In genomic region chr7:102006695-102007094, GRCh38 we compare ENCODE assay signal across 16 cellular contexts.
DNase-seq lines count a peak whose midpoint lies in the region; ATAC-seq, FAIRE-seq and TF ChIP-seq lines count a peak whose summit lies in the region.
"Had no signal": no experiment of that assay in that cellular context is flagged by ENCODE, and none has a peak within 500 bp of the region (broad histone marks: within the 10 kb centered on the region; RNA-seq: fewer than 3 reads in every experiment).

No MANE protein-coding gene starts in this region.

- no peaks in the 10 kb centered on the region for H3K9me3 Mint-ChIP-seq in neural progenitor cell
- H3K9me3 Mint-ChIP-seq: CD8-positive, alpha-beta T cell; IgD-negative memory B cell had no signal

- POLR2A ChIA-PET in K562 (lab: Yijun Ruan, JAX), result no interaction called here

- H3K9me1 ChIP-seq in K562 (ENCODE audit: control insufficient read depth, insufficient read depth, low read length), result no peaks in the 10 kb centered on the region

- in situ Hi-C loops in K562 (cut with MboI), result no loop called here

- peak overlapping the region; percentile 37 for H3K27ac Mint-ChIP-seq in neural progenitor cell
- H3K27ac Mint-ChIP-seq: B cell; CD8-positive, alpha-beta T cell; IgD-negative memory B cell had no signal

- no peak overlapping the region for H3K9ac ChIP-seq in DND-41 (ENCODE audit: low read depth, low read length)
- H3K9ac ChIP-seq in K562 (ENCODE audit: insufficient read depth in 1 of 2, low read depth in 2 of 2, low read length in 2 of 2), result no peak overlapping the region; a peak in 1 of 4 replicates
- no peak overlapping the region for H3K9ac ChIP-seq in neural progenitor cell
- H3K9ac ChIP-seq: GM23248 had no signal

- CTCF ChIA-PET in K562 (lab: Yijun Ruan, JAX; ENCODE audit: low intra/inter-chr PET ratio), result no interaction called here

- TF ChIP-seq CTCF in DND-41 (IDR thresholded peaks at IDR 0.05; ENCODE audit: borderline replicate concordance, extremely low read depth, low read length, poor library complexity, severe bottlenecking), result no peak
- TF ChIP-seq CTCF in K562 (IDR thresholded peaks at IDR 0.05 in 2 of 3, conservative IDR thresholded peaks at IDR 0.05 in 1 of 3; ENCODE audit: insufficient read depth in 2 of 3, low read depth in 1 of 3, low read length in 3 of 3), result no peak
- no peak for TF ChIP-seq CTCF in neural progenitor cell (IDR thresholded peaks at IDR 0.05)

- BruUV-seq in K562 (replicated peaks; lab: Mats Ljungman, UMichigan), result no TSS peak

- H3K79me2 ChIP-seq in DND-41 (ENCODE audit: insufficient read depth, low read length) (peaks cover 88% of the 10 kb centered on the region), K562 (ENCODE audit: control insufficient read depth, insufficient read depth, low read length) (peaks cover 11% of the 10 kb centered on the region; the same call in 2 of the 3 replicates), neural progenitor cell (ENCODE audit: low read depth) (peaks cover 28% of the 10 kb centered on the region)

- peak overlapping the region; percentile 30 for H3K4me3 Mint-ChIP-seq in neural progenitor cell
- H3K4me3 Mint-ChIP-seq: B cell; CD14-positive monocyte; CD8-positive, alpha-beta T cell; IgD-negative memory B cell had no signal

- H3K27me3 ChIP-seq in DND-41 (ENCODE audit: insufficient read depth, low read length, poor library complexity) (no peaks in the 10 kb centered on the region), K562 (ENCODE audit: control insufficient read depth in 2 of 2, insufficient read depth in 2 of 2, low read length in 2 of 2) (no peaks in the 10 kb centered on the region), neural progenitor cell (no peaks in the 10 kb centered on the region)

- H3K27ac ChIP-seq in DND-41 (ENCODE audit: low read length) (peak overlapping the region; percentile 59), K562 (ENCODE audit: extremely low read depth, low read depth, low read length) (no peak overlapping the region), neural progenitor cell (no peak overlapping the region)
- H3K27ac ChIP-seq: GM23248 had no signal

- H3K36me3 Mint-ChIP-seq in neural progenitor cell, result peaks cover 3% of the 10 kb centered on the region

- no peak for TF ChIP-seq RAD21 in K562 (CRISPR knock-in tag; conservative IDR thresholded peaks at IDR 0.05 in 1 of 2, IDR thresholded peaks at IDR 0.05 in 1 of 2)

- H2AFZ ChIP-seq in DND-41 (ENCODE audit: low read depth, low read length) (no peak overlapping the region), K562 (ENCODE audit: low read depth, low read length) (no peak overlapping the region), neural progenitor cell (replicated peaks) (no peak overlapping the region)
- H2AFZ ChIP-seq: GM23248 had no signal

- H3K9me3 ChIP-seq in DND-41 (ENCODE audit: insufficient read depth, low read length, severe bottlenecking) (no peaks in the 10 kb centered on the region), K562 (replicated peaks; ENCODE audit: control insufficient read depth, insufficient read depth, low read depth, low read length) (no peaks in the 10 kb centered on the region), neural progenitor cell (ENCODE audit: low read depth) (no peaks in the 10 kb centered on the region)

- intact Hi-C loops in K562 (cut with micrococcal nuclease), result no loop called here

- TF ChIP-seq EP300 in K562 (IDR thresholded peaks at IDR 0.05; ENCODE audit: low read length), result no peak

- no peak for TF ChIP-seq POLR2A in K562 (conservative IDR thresholded peaks at IDR 0.05)

- H4K20me1 ChIP-seq in DND-41 (ENCODE audit: insufficient read depth, low read length) (no peaks in the 10 kb centered on the region), K562 (replicated peaks; ENCODE audit: control insufficient read depth, insufficient read depth, low read length) (peaks cover 12% of the 10 kb centered on the region), neural progenitor cell (ENCODE audit: low read depth) (peaks cover 58% of the 10 kb centered on the region)

- peaks cover 5% of the 10 kb centered on the region for H3F3A ChIP-seq in neural progenitor cell (ENCODE audit: low read depth)

- H3K4me3 ChIP-seq in DND-41 (ENCODE audit: low read depth in 1 of 2, low read length in 2 of 2) (no peak overlapping the region), K562 (no peak overlapping the region), neural progenitor cell (no peak overlapping the region)
- H3K4me3 ChIP-seq: GM23248 had no signal

- 96% methylated on average over 15 of the region's 15 CpGs for WGBS in K562 (ENCODE audit: insufficient coverage, low coverage, missing lambda C conversion rate)

- H3K27me3 Mint-ChIP-seq in neural progenitor cell (ENCODE audit: insufficient read depth, low read depth), result no peaks in the 10 kb centered on the region
- H3K27me3 Mint-ChIP-seq: B cell, IgD-negative memory B cell had no signal

- H3K36me3 ChIP-seq in DND-41 (ENCODE audit: insufficient read depth, low read length), result peaks cover 18% of the 10 kb centered on the region
- H3K36me3 ChIP-seq in K562 (ENCODE audit: control insufficient read depth, insufficient read depth, low read length), result 0 out of 3 replicates have a peak, but pooled peaks cover 2% of the 10 kb centered on the region
- H3K36me3 ChIP-seq in neural progenitor cell, result no peaks in the 10 kb centered on the region

- no peak for FAIRE-seq in K562 (lab: Jason Lieb, UNC)
- FAIRE-seq: A204.1 had no signal

- ATAC-seq in DND-41 (ENCODE audit: insufficient read depth, low read depth), result no peak
- ATAC-seq in K562, result no peak
- ATAC-seq: CD8-positive, alpha-beta T cell had no signal

- DNase-seq in DND-41 (no peak), K562 (ENCODE audit: extremely low read depth in 1 of 4, low spot score in 3 of 4) (no peak), neural progenitor cell (ENCODE audit: low spot score) (no peak), retina (no peak), NCI-H748 treated with DMSO at 0.1 percent for 48 hours (lab: John Stamatoyannopoulos, UW) (no peak)
- DNase-seq in activated CD8-positive, alpha-beta memory T cell treated with anti-CD3 and anti-CD28 coated beads, Interleukin-2, amount 50 U/mL, for 4 hours, result no peak
- no peak for DNase-seq in stimulated activated CD4-positive, alpha-beta T cell treated with anti-CD3 and anti-CD28 coated beads, Interleukin-4, amount 100 ng/mL, for 1 hour
- DNase-seq: CD8-positive, alpha-beta T cell; COR-L47; GF-D8; GM23248; H7 had no signal

- H3K4me2 ChIP-seq in DND-41 (ENCODE audit: insufficient read depth, low read length) (no peak overlapping the region), K562 (ENCODE audit: insufficient read depth, low read length) (no peak overlapping the region), neural progenitor cell (no peak overlapping the region)

- H3K4me1 ChIP-seq in DND-41 (ENCODE audit: insufficient read depth, low read length) (no peaks in the 10 kb centered on the region), K562 (replicated peaks in 1 of 2; ENCODE audit: control insufficient read depth in 2 of 2, insufficient read depth in 2 of 2, low read length in 2 of 2) (peaks cover 0 to 4% of the 10 kb centered on the region in 2 experiments; a peak in 1 of 5 replicates), neural progenitor cell (peaks cover 4% of the 10 kb centered on the region)

- peaks cover 23% of the 10 kb centered on the region for H3K4me1 Mint-ChIP-seq in neural progenitor cell
- H3K4me1 Mint-ChIP-seq: B cell, CD14-positive monocyte had no signal

TF ChIP-seq in K562, 482 proteins besides CTCF, POLR2A, EP300 and RAD21:
- TF ChIP-seq TGIF2 (CRISPR knock-in tag; IDR thresholded peaks at IDR 0.05), result no peak
- TF ChIP-seq RBM22 (IDR thresholded peaks at IDR 0.05; ENCODE audit: low read depth, low read length, poor library complexity, severe bottlenecking), result peak; percentile 67
